1 cellular context compared by ENCODE assay signal in the genomic region with DNA sequence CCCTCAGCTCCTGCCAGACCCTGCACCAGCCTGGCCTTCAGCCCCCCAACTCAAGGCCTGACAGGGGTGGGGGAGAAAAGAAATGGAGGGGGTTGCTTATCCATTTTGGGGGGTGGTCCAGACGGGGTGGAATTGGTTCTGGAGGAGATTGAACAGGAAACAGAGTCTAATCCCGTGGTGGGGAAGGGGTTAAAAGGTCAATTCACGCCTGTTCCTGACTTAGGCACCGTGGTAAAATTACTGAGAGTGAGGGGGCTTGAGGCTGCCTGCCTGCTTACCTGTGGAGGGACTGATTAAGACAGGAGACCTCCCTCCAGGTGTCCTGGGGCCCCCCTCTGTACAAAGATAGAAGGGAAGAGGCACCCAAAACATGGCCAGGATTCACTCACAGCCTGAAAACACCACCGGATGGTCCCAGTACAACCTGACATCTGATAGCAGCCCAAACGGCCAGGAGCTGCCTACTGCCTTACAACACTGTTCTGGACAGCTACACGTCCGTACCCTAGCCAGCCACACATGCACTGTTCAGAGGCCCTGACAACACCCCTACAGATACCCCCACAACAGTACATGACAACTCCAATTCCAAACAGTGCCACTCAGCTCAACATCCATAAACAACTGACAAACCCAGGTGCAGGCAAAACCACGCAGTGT.
TF ChIP-seq lines count a peak whose summit lies in the region.

No MANE protein-coding gene starts in this region.

TF ChIP-seq in H1, 55 proteins besides CTCF, POLR2A, EP300 and RAD21:
- no peak for TF ChIP-seq NRF1 (IDR thresholded peaks at IDR 0.05; ENCODE audit: low read depth, low read length)
- no peak for TF ChIP-seq JUND (IDR thresholded peaks at IDR 0.05; ENCODE audit: low read length)
- 0 out of 2 replicates have a peak, but pooled peaks have one; percentile 46 for TF ChIP-seq SP4 (IDR thresholded peaks at IDR 0.05; ENCODE audit: low read length)
- TF ChIP-seq SP1 (IDR thresholded peaks at IDR 0.05; ENCODE audit: low read depth, low read length) = 0 out of 2 replicates have a peak, but pooled peaks have one; percentile 44
